22 cellular contexts compared by ENCODE assay signal in the genomic region with DNA sequence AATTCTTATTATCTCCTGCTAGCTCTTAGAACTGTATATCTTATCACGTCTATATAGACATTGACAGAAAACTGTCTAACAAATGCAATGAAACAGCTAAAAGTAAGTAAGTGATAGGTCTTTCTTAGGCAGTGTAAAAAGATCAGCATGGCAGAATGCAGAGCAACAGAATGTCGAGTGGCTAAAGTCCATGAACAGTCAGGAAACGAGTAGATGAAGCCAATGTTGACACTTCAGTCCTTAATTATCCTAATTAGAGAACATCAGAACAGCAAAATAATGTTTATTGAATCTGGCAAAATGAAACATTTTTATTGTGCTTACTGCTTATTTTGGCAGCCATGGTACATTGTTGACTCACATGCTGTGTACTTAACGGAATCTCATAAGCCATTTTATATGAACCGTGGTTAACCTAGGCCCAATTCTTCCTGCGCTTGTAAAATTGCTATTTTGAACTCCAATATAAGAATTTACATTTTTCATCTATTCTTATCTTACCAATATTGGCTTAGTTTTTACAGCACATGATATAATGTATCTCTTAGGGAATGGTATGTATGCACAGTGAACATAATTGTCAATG.
DNase-seq lines count a peak whose midpoint lies in the region; ATAC-seq, FAIRE-seq and TF ChIP-seq lines count a peak whose summit lies in the region.
"Had no signal": no experiment of that assay in that cellular context is flagged by ENCODE, and none has a peak within 500 bp of the region (broad histone marks: within the 10 kb centered on the region; RNA-seq: fewer than 3 reads in every experiment).

No MANE protein-coding gene starts in this region.

- TF ChIP-seq POLR2A in GM12878 (IDR thresholded peaks at IDR 0.05; ENCODE audit: low read depth, low read length): no peak

- DNase-seq in DMS114 treated with DMSO at 0.1 percent for 48 hours (lab: John Stamatoyannopoulos, UW; ENCODE audit: unreplicated experiment): peak; percentile 14
- DNase-seq in NCI-H1105 treated with DMSO at 0.1 percent for 48 hours (lab: John Stamatoyannopoulos, UW): peak; percentile 79
- peak; percentile 44 for DNase-seq in NCI-H774 (lab: John Stamatoyannopoulos, UW)
- DNase-seq in GM12878 (ENCODE audit: low read depth, low spot score): no peak
- DNase-seq in activated CD8-positive, alpha-beta T cell treated with anti-CD3 and anti-CD28 coated beads for 36 hours: no peak
- DNase-seq in GM23248: no peak
- no peak for DNase-seq in substantia nigra (lab: John Stamatoyannopoulos, UW)
- DNase-seq: EL, Kasumi-1, NCI-H1436, NCI-H226, NCI-H82, SHP77, T-helper 1 cell had no signal

- SMC1A ChIA-PET in GM12878 (lab: Charles Lee; ENCODE audit: uncharacterized antibody, unreplicated experiment): no interaction called here

- H2AFZ ChIP-seq in GM12878 (ENCODE audit: control insufficient read depth, low read depth, low read length): no peak overlapping the region
- no peak overlapping the region for H2AFZ ChIP-seq in GM23248

- H3K4me3 Mint-ChIP-seq in activated CD8-positive, alpha-beta T cell treated with anti-CD3 and anti-CD28 coated beads for 36 hours: no peak overlapping the region
- H3K4me3 Mint-ChIP-seq: IgD-negative memory B cell had no signal

- peaks cover 4% of the 10 kb centered on the region for H3K9me3 Mint-ChIP-seq in activated CD8-positive, alpha-beta T cell treated with anti-CD3 and anti-CD28 coated beads for 36 hours

- H3K4me2 ChIP-seq in GM12878 (ENCODE audit: control insufficient read depth, insufficient read depth) (no peak overlapping the region), GM23248 (ENCODE audit: unreplicated experiment) (no peak overlapping the region)
- H3K4me2 ChIP-seq: A549 had no signal

- no peaks in the 10 kb centered on the region for H3F3A ChIP-seq in GM23248 (ENCODE audit: insufficient read depth)

- in situ Hi-C loops in GM12878 (cut with MboI) (no loop called here), GM23248 (cut with MboI) (no loop called here)

- no peaks in the 10 kb centered on the region for H3K79me2 ChIP-seq in GM12878 (ENCODE audit: control insufficient read depth, insufficient read depth, low read length)
- no peaks in the 10 kb centered on the region for H3K79me2 ChIP-seq in GM23248 (ENCODE audit: insufficient read depth)

- no peak for TF ChIP-seq EP300 in GM12878 (IDR thresholded peaks at IDR 0.05; ENCODE audit: borderline replicate concordance in 1 of 2, control insufficient read depth in 1 of 2, low read depth in 2 of 2, low read length in 2 of 2)

- H3K27me3 Mint-ChIP-seq in activated CD8-positive, alpha-beta T cell treated with anti-CD3 and anti-CD28 coated beads for 36 hours: no peaks in the 10 kb centered on the region
- H3K27me3 Mint-ChIP-seq: IgD-negative memory B cell had no signal

- no peak overlapping the region for H3K9ac ChIP-seq in GM12878 (ENCODE audit: control insufficient read depth, insufficient read depth, low read length)
- H3K9ac ChIP-seq in GM23248: no peak overlapping the region

- H3K27ac Mint-ChIP-seq in activated CD8-positive, alpha-beta T cell treated with anti-CD3 and anti-CD28 coated beads for 36 hours: no peak overlapping the region
- H3K27ac Mint-ChIP-seq: IgD-negative memory B cell had no signal

- H4K20me1 ChIP-seq in GM12878 (ENCODE audit: control insufficient read depth, insufficient read depth) (no peaks in the 10 kb centered on the region), GM23248 (ENCODE audit: insufficient read depth) (no peaks in the 10 kb centered on the region)

- no peak overlapping the region for H3K4me3 ChIP-seq in GM12878
- no peak overlapping the region for H3K4me3 ChIP-seq in GM23248
- H3K4me3 ChIP-seq: A549 had no signal

- FAIRE-seq in GM12878 (lab: Jason Lieb, UNC): peak; percentile 52
- FAIRE-seq: A549, GM19239, H54, HTR-8/SVneo had no signal

- H3K27me3 ChIP-seq in GM12878 (replicated peaks in 1 of 2; ENCODE audit: control insufficient read depth in 2 of 2, insufficient read depth in 2 of 2, low read length in 1 of 2) (no peaks in the 10 kb centered on the region), GM23248 (replicated peaks; ENCODE audit: insufficient read depth) (no peaks in the 10 kb centered on the region)

- no peaks in the 10 kb centered on the region for H3K36me3 ChIP-seq in GM12878 (ENCODE audit: control insufficient read depth in 2 of 2, insufficient read depth in 2 of 2, low read length in 1 of 2)
- no peaks in the 10 kb centered on the region for H3K36me3 ChIP-seq in GM23248 (ENCODE audit: low read depth)

- POLR2A ChIA-PET in GM12878 (lab: Charles Lee): no interaction called here
- POLR2A ChIA-PET in activated CD8-positive, alpha-beta T cell treated with anti-CD3 and anti-CD28 coated beads for 36 hours (lab: Charles Lee): no interaction called here

- no peaks in the 10 kb centered on the region for H3K9me2 ChIP-seq in GM23248 (ENCODE audit: insufficient read depth)

- no peaks in the 10 kb centered on the region for H3K36me3 Mint-ChIP-seq in activated CD8-positive, alpha-beta T cell treated with anti-CD3 and anti-CD28 coated beads for 36 hours (ENCODE audit: low read depth)
- H3K36me3 Mint-ChIP-seq: IgD-negative memory B cell had no signal

- H3K4me1 ChIP-seq in GM12878 (ENCODE audit: control insufficient read depth, insufficient read depth, low read length) (no peaks in the 10 kb centered on the region), GM23248 (ENCODE audit: insufficient read depth) (no peaks in the 10 kb centered on the region)
- H3K4me1 ChIP-seq: A549 had no signal

- no peaks in the 10 kb centered on the region for H3K9me3 ChIP-seq in GM12878 (replicated peaks; ENCODE audit: control insufficient read depth, insufficient read depth, low read length)
- no peaks in the 10 kb centered on the region for H3K9me3 ChIP-seq in GM23248 (ENCODE audit: low read depth)
- H3K9me3 ChIP-seq: A549 had no signal

- ATAC-seq in GM12878: no peak
- ATAC-seq in activated CD8-positive, alpha-beta T cell treated with anti-CD3 and anti-CD28 coated beads for 36 hours: no peak
- no peak for ATAC-seq in HG02981 (IDR thresholded peaks at IDR 0.05; ENCODE audit: unreplicated experiment)
- ATAC-seq: A549, SK-N-SH treated with all-trans-retinoic acid at 6 μM for 48 hours had no signal

- no peak for TF ChIP-seq RAD21 in GM12878 (IDR thresholded peaks at IDR 0.05; ENCODE audit: insufficient read depth, low read depth, low read length)

- intact Hi-C loops in GM12878 (cut with micrococcal nuclease; ENCODE audit: unreplicated experiment): no loop called here
- intact Hi-C loops in activated CD8-positive, alpha-beta T cell treated with anti-CD3 and anti-CD28 coated beads for 36 hours (cut with micrococcal nuclease): no loop called here

- no peak for TF ChIP-seq CTCF in GM12878 (IDR thresholded peaks at IDR 0.05 in 2 of 3, conservative IDR thresholded peaks at IDR 0.05 in 1 of 3; ENCODE audit: control insufficient read depth in 2 of 3, extremely low read depth in 1 of 3, insufficient read depth in 1 of 3, low read depth in 3 of 3, low read length in 3 of 3)
- TF ChIP-seq CTCF in activated CD8-positive, alpha-beta T cell treated with anti-CD3 and anti-CD28 coated beads for 36 hours (IDR thresholded peaks at IDR 0.05): no peak

- BruUV-seq in GM12878 (replicated peaks; lab: Mats Ljungman, UMichigan): no TSS peak

- H3K27ac ChIP-seq in GM12878 (ENCODE audit: control insufficient read depth, insufficient read depth) (no peak overlapping the region), GM23248 (no peak overlapping the region), substantia nigra (ENCODE audit: low read depth, low read length, poor library complexity, severe bottlenecking) (no peak overlapping the region)
- H3K27ac ChIP-seq: A549, C4-2B had no signal

- RAD21 ChIA-PET in GM12878 (lab: Charles Lee; ENCODE audit: unreplicated experiment): no interaction called here

- CTCF ChIA-PET in GM12878 (lab: Yijun Ruan, JAX): no interaction called here
- CTCF ChIA-PET in activated CD8-positive, alpha-beta T cell treated with anti-CD3 and anti-CD28 coated beads for 36 hours (lab: Charles Lee): no interaction called here

- WGBS in GM12878 (ENCODE audit: insufficient coverage, insufficient replicate concordance, low lambda C conversion rate, missing lambda C conversion rate): 63% methylated on average over 6 of the region's 6 CpGs
- WGBS in GM23248 (ENCODE audit: low coverage in 1 of 2, low lambda C conversion rate in 2 of 2, missing lambda C conversion rate in 2 of 2), 2 experiments: 22 to 26% methylated on average over 6 of the region's 6 CpGs

- H3K4me1 Mint-ChIP-seq in activated CD8-positive, alpha-beta T cell treated with anti-CD3 and anti-CD28 coated beads for 36 hours (ENCODE audit: low read depth): no peaks in the 10 kb centered on the region
- H3K4me1 Mint-ChIP-seq: IgD-negative memory B cell had no signal

TF ChIP-seq in GM12878, 131 proteins besides CTCF, POLR2A, EP300 and RAD21 (continues in another document):
- no peak for TF ChIP-seq SMARCA5 (IDR thresholded peaks at IDR 0.05)
- TF ChIP-seq RUNX3 (IDR thresholded peaks at IDR 0.05; ENCODE audit: low read length): no peak
- TF ChIP-seq BCL11A (IDR thresholded peaks at IDR 0.05; ENCODE audit: low read depth, low read length): no peak
- TF ChIP-seq ZZZ3 (IDR thresholded peaks at IDR 0.05; ENCODE audit: control insufficient read depth, insufficient read length, low read depth): no peak
- TF ChIP-seq MXI1 (IDR thresholded peaks at IDR 0.05; ENCODE audit: low read depth, low read length): no peak
- TF ChIP-seq JUND (IDR thresholded peaks at IDR 0.05; ENCODE audit: low read depth, low read length): no peak
- TF ChIP-seq SRF (IDR thresholded peaks at IDR 0.05; ENCODE audit: low read depth in 2 of 2, low read length in 2 of 2): no peak

Comparison
In these comparisons a context has a peak if more than half of its experiments do, and no peak if none do; other contexts are left out.
1. DNase-seq: peak in DMS114 treated with DMSO at 0.1 percent for 48 hours (single experiment), NCI-H1105 treated with DMSO at 0.1 percent for 48 hours (single experiment) and NCI-H774 (single experiment); none in GM12878 (single experiment), activated CD8-positive, alpha-beta T cell treated with anti-CD3 and anti-CD28 coated beads for 36 hours (single experiment), GM23248 (single experiment) and substantia nigra (0 of 49).